In genomic region chr1:204411451-204412245, GRCh38 we compare ENCODE assay signal across 1 cellular context.
TF ChIP-seq lines count a peak whose summit lies in the region.

Gene PPP1R15B, minus strand, starts transcription at chr1:204411817. Its CDS starts 406 bp downstream, at chr1:204411411.

TF ChIP-seq in HepG2, 621 proteins besides CTCF, POLR2A, EP300 and RAD21 (continued from another document and continues in another):
- TF ChIP-seq ZNF264 (CRISPR knock-in tag; IDR thresholded peaks at IDR 0.05) (peak; percentile 41; the same call in 1 of the 2 replicates), KDM4B (CRISPR knock-in tag; IDR thresholded peaks at IDR 0.05) (no peak), ZNF567 (CRISPR knock-in tag; IDR thresholded peaks at IDR 0.05; ENCODE audit: borderline replicate concordance) (no peak), ZNF180 (CRISPR knock-in tag; IDR thresholded peaks at IDR 0.05; ENCODE audit: borderline replicate concordance, low read depth) (no peak), ZNF550 (CRISPR knock-in tag; IDR thresholded peaks at IDR 0.05; ENCODE audit: borderline replicate concordance) (no peak), ZBTB1 (CRISPR knock-in tag; IDR thresholded peaks at IDR 0.05; ENCODE audit: borderline replicate concordance) (no peak), GMEB2 (CRISPR knock-in tag; IDR thresholded peaks at IDR 0.05; ENCODE audit: low read depth) (peak; percentile 93), THAP8 (CRISPR knock-in tag; IDR thresholded peaks at IDR 0.05; ENCODE audit: borderline replicate concordance) (peak; percentile 28; the same call in 1 of the 2 replicates), EEA1 (CRISPR knock-in tag; IDR thresholded peaks at IDR 0.05; ENCODE audit: borderline replicate concordance) (peak; percentile 73; the same call in 1 of the 2 replicates), ZNF24 (IDR thresholded peaks at IDR 0.05) (no peak), ERF (CRISPR knock-in tag; IDR thresholded peaks at IDR 0.05) (peak; percentile 68), ZNF350 (CRISPR knock-in tag; IDR thresholded peaks at IDR 0.05; ENCODE audit: borderline replicate concordance, low read depth) (peak; percentile 80), JDP2 (CRISPR knock-in tag; IDR thresholded peaks at IDR 0.05; ENCODE audit: borderline replicate concordance) (no peak; the same call in 1 of the 2 replicates), SKI (IDR thresholded peaks at IDR 0.05; ENCODE audit: partially characterized antibody) (peak; percentile 20), ZNF597 (CRISPR knock-in tag; IDR thresholded peaks at IDR 0.05) (no peak), ZNF446 (CRISPR knock-in tag; IDR thresholded peaks at IDR 0.05) (no peak), HOXA5 (CRISPR knock-in tag; IDR thresholded peaks at IDR 0.05) (peak; percentile 86; the same call in 1 of the 2 replicates), ZNF468 (CRISPR knock-in tag; IDR thresholded peaks at IDR 0.05) (no peak), ZNF292 (CRISPR knock-in tag; IDR thresholded peaks at IDR 0.05; ENCODE audit: borderline replicate concordance, low read depth) (peak; percentile 21; the same call in 1 of the 2 replicates), SP2 (CRISPR knock-in tag; IDR thresholded peaks at IDR 0.05) (peak; percentile 84), ELF3 (CRISPR knock-in tag; IDR thresholded peaks at IDR 0.05) (peak; percentile 72; the same call in 1 of the 2 replicates), ZBTB40 (IDR thresholded peaks at IDR 0.05) (no peak), ZBTB40 (CRISPR knock-in tag; IDR thresholded peaks at IDR 0.05) (peak; percentile 83), ZSCAN20 (CRISPR knock-in tag; IDR thresholded peaks at IDR 0.05; ENCODE audit: borderline replicate concordance) (0 out of 2 replicates have a peak, but pooled peaks have one; percentile 74), PRDM15 (CRISPR knock-in tag; IDR thresholded peaks at IDR 0.05) (0 out of 2 replicates have a peak, but pooled peaks have one; percentile 60), PATZ1 (CRISPR knock-in tag; IDR thresholded peaks at IDR 0.05) (peak; percentile 59), MXI1 (IDR thresholded peaks at IDR 0.05; ENCODE audit: borderline replicate concordance, low read depth, low read length) (peak; percentile 66; the same call in 2 of the 3 replicates), ZNF225 (CRISPR knock-in tag; IDR thresholded peaks at IDR 0.05) (peak; percentile 77; the same call in 1 of the 2 replicates), ZNF572 (CRISPR knock-in tag; IDR thresholded peaks at IDR 0.05) (no peak), ONECUT2 (CRISPR knock-in tag; IDR thresholded peaks at IDR 0.05) (no peak), NKX3-1 (CRISPR knock-in tag; IDR thresholded peaks at IDR 0.05) (peak; percentile 76), RXRB (CRISPR knock-in tag; IDR thresholded peaks at IDR 0.05; ENCODE audit: borderline replicate concordance) (peak; percentile 86), NRL (CRISPR knock-in tag; IDR thresholded peaks at IDR 0.05; ENCODE audit: borderline replicate concordance) (0 out of 2 replicates have a peak, but pooled peaks have one; percentile 9), TIGD3 (CRISPR knock-in tag; IDR thresholded peaks at IDR 0.05; ENCODE audit: borderline replicate concordance) (peak; percentile 75; the same call in 1 of the 2 replicates), SIX4 (CRISPR knock-in tag; IDR thresholded peaks at IDR 0.05) (no peak), ZNF160 (CRISPR knock-in tag; IDR thresholded peaks at IDR 0.05) (0 out of 2 replicates have a peak, but pooled peaks have one; percentile 62), SALL2 (CRISPR knock-in tag; IDR thresholded peaks at IDR 0.05) (peak; percentile 87), BRF2 (CRISPR knock-in tag; IDR thresholded peaks at IDR 0.05) (no peak), STAT5B (CRISPR knock-in tag; IDR thresholded peaks at IDR 0.05) (no peak), HOXA7 (CRISPR knock-in tag; IDR thresholded peaks at IDR 0.05) (no peak), ZBTB42 (CRISPR knock-in tag; IDR thresholded peaks at IDR 0.05) (no peak), TGIF2 (CRISPR knock-in tag; IDR thresholded peaks at IDR 0.05) (0 out of 2 replicates have a peak, but pooled peaks have one; percentile 42), ZSCAN31 (CRISPR knock-in tag; IDR thresholded peaks at IDR 0.05; ENCODE audit: low read depth) (peak; percentile 83; the same call in 1 of the 2 replicates)
